In the genomic region with DNA sequence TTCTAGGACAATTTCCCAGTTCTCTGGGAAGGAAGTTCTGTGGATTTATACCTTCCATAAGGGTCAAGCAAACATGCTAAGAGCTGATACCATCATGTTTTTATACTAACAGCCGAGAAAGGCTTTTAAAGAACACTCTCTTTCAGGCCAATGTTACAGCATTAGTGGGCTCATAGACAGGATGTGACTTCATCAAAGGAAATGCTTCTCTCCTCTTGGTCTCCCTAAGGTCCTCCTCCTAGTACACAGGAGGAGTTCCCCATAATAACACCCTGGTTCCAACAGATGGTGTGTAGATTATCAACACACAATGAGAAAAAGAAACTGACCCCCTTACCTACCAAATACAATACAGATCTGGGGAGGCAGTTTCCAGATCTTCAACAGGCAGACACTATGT, we compare ENCODE assay signal across 1 cellular context.
TF ChIP-seq lines count a peak whose summit lies in the region.

No MANE protein-coding gene starts in this region.

TF ChIP-seq in K562, 482 proteins besides CTCF, POLR2A, EP300 and RAD21 (continued from another document):
- TF ChIP-seq TFAP4 (CRISPR knock-in tag; IDR thresholded peaks at IDR 0.05; ENCODE audit: borderline replicate concordance) (no peak), LCOR (CRISPR knock-in tag; IDR thresholded peaks at IDR 0.05) (no peak), ARNT (IDR thresholded peaks at IDR 0.05) (no peak), POLR2G (IDR thresholded peaks at IDR 0.05; ENCODE audit: low read depth, low read length) (no peak), FOXP1 (CRISPR knock-in tag; IDR thresholded peaks at IDR 0.05) (no peak), FOXK2 (conservative IDR thresholded peaks at IDR 0.05 in 1 of 2, IDR thresholded peaks at IDR 0.05 in 1 of 2; ENCODE audit: low read depth in 2 of 2) (no peak), E2F3 (CRISPR knock-in tag; IDR thresholded peaks at IDR 0.05) (no peak), PYGO2 (tag; IDR thresholded peaks at IDR 0.05) (no peak)
- TF ChIP-seq, protein P1, sequence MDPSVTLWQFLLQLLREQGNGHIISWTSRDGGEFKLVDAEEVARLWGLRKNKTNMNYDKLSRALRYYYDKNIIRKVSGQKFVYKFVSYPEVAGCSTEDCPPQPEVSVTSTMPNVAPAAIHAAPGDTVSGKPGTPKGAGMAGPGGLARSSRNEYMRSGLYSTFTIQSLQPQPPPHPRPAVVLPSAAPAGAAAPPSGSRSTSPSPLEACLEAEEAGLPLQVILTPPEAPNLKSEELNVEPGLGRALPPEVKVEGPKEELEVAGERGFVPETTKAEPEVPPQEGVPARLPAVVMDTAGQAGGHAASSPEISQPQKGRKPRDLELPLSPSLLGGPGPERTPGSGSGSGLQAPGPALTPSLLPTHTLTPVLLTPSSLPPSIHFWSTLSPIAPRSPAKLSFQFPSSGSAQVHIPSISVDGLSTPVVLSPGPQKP (CRISPR knock-in tag; IDR thresholded peaks at IDR 0.05): no peak
TF ChIP-seq in K562: peak in this region for 10.
